Comparison of ENCODE assay signal across 2 cellular contexts in the genomic region with DNA sequence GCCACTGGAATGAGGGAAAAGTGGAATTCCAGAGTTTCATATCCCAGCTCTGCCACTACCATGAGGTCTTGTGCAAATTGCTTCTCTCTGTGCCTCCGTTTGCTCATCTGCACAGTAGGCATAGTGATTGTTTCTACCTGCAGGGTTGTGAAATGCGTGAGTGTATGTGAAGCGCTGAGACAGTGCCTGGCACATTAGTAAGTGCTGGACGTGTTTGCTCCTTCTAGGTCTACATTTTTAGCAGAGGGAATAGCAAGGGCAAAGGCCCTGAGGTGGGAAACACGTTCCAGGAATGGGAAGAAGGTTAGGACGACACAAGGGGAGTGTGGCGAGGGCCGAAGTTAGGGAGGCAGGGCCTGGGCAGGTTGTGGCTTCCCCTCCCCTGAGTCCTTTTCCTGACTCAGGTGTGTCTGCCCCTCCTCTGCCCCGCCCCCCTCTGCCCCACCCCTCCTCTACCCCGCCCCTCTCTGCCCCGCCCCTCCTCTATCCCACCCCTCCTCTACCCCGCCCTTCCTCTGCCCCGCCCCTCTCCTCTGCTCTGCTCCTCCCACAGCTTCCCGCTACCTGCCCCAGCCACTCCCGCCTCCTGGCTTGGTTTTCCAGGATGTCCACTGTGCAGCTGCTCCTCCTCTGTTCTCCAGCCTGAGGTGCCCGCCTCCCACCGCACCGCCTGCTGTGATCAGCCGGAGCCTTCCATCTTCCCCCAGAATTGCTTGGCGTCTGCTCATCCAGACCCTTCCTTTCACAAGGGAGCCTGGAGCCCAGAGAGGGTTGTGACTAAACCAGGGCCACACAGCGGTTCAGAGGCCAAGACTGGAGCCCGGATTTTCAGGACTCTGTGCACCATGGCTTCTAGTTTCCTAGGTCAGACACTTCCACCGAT.
A peak's percentile ranks its signal among the peaks of the same experiment; 100 is the strongest.
TF ChIP-seq lines count a peak whose summit lies in the region.

No MANE protein-coding gene starts in this region.

TF ChIP-seq in HCT116, 20 proteins besides CTCF, POLR2A, EP300 and RAD21:
- TF ChIP-seq POLR2AphosphoS5 (IDR thresholded peaks at IDR 0.05; ENCODE audit: low read depth, low read length) (peak; percentile 60; the same call in 1 of the 2 replicates), YY1 (IDR thresholded peaks at IDR 0.05; ENCODE audit: extremely low read depth, insufficient replicate concordance, low read depth, low read length) (no peak), SP1 (IDR thresholded peaks at IDR 0.05; ENCODE audit: low read depth) (peak; percentile 40; the same call in 1 of the 2 replicates)
TF ChIP-seq in HCT116: peak in this region for 2.

TF ChIP-seq in H1, 55 proteins besides CTCF, POLR2A, EP300 and RAD21:
- TF ChIP-seq CBX5 (IDR thresholded peaks at IDR 0.05; ENCODE audit: low read depth, low read length) = no peak
- no peak for TF ChIP-seq CHD1 (IDR thresholded peaks at IDR 0.05; ENCODE audit: low read depth, low read length)
- TF ChIP-seq TEAD4 (IDR thresholded peaks at IDR 0.05; ENCODE audit: low read depth, low read length) = no peak
- no peak for TF ChIP-seq PHF8 (conservative IDR thresholded peaks at IDR 0.05; ENCODE audit: low read depth, low read length)
- no peak for TF ChIP-seq JUND (IDR thresholded peaks at IDR 0.05; ENCODE audit: low read length)
- TF ChIP-seq YY1 (IDR thresholded peaks at IDR 0.05; ENCODE audit: low read depth, low read length) = no peak
- TF ChIP-seq NRF1 (IDR thresholded peaks at IDR 0.05; ENCODE audit: low read depth, low read length) = no peak
- TF ChIP-seq KDM1A (IDR thresholded peaks at IDR 0.05; ENCODE audit: borderline replicate concordance, low read length) = peak; percentile 89
- TF ChIP-seq, protein P1, sequence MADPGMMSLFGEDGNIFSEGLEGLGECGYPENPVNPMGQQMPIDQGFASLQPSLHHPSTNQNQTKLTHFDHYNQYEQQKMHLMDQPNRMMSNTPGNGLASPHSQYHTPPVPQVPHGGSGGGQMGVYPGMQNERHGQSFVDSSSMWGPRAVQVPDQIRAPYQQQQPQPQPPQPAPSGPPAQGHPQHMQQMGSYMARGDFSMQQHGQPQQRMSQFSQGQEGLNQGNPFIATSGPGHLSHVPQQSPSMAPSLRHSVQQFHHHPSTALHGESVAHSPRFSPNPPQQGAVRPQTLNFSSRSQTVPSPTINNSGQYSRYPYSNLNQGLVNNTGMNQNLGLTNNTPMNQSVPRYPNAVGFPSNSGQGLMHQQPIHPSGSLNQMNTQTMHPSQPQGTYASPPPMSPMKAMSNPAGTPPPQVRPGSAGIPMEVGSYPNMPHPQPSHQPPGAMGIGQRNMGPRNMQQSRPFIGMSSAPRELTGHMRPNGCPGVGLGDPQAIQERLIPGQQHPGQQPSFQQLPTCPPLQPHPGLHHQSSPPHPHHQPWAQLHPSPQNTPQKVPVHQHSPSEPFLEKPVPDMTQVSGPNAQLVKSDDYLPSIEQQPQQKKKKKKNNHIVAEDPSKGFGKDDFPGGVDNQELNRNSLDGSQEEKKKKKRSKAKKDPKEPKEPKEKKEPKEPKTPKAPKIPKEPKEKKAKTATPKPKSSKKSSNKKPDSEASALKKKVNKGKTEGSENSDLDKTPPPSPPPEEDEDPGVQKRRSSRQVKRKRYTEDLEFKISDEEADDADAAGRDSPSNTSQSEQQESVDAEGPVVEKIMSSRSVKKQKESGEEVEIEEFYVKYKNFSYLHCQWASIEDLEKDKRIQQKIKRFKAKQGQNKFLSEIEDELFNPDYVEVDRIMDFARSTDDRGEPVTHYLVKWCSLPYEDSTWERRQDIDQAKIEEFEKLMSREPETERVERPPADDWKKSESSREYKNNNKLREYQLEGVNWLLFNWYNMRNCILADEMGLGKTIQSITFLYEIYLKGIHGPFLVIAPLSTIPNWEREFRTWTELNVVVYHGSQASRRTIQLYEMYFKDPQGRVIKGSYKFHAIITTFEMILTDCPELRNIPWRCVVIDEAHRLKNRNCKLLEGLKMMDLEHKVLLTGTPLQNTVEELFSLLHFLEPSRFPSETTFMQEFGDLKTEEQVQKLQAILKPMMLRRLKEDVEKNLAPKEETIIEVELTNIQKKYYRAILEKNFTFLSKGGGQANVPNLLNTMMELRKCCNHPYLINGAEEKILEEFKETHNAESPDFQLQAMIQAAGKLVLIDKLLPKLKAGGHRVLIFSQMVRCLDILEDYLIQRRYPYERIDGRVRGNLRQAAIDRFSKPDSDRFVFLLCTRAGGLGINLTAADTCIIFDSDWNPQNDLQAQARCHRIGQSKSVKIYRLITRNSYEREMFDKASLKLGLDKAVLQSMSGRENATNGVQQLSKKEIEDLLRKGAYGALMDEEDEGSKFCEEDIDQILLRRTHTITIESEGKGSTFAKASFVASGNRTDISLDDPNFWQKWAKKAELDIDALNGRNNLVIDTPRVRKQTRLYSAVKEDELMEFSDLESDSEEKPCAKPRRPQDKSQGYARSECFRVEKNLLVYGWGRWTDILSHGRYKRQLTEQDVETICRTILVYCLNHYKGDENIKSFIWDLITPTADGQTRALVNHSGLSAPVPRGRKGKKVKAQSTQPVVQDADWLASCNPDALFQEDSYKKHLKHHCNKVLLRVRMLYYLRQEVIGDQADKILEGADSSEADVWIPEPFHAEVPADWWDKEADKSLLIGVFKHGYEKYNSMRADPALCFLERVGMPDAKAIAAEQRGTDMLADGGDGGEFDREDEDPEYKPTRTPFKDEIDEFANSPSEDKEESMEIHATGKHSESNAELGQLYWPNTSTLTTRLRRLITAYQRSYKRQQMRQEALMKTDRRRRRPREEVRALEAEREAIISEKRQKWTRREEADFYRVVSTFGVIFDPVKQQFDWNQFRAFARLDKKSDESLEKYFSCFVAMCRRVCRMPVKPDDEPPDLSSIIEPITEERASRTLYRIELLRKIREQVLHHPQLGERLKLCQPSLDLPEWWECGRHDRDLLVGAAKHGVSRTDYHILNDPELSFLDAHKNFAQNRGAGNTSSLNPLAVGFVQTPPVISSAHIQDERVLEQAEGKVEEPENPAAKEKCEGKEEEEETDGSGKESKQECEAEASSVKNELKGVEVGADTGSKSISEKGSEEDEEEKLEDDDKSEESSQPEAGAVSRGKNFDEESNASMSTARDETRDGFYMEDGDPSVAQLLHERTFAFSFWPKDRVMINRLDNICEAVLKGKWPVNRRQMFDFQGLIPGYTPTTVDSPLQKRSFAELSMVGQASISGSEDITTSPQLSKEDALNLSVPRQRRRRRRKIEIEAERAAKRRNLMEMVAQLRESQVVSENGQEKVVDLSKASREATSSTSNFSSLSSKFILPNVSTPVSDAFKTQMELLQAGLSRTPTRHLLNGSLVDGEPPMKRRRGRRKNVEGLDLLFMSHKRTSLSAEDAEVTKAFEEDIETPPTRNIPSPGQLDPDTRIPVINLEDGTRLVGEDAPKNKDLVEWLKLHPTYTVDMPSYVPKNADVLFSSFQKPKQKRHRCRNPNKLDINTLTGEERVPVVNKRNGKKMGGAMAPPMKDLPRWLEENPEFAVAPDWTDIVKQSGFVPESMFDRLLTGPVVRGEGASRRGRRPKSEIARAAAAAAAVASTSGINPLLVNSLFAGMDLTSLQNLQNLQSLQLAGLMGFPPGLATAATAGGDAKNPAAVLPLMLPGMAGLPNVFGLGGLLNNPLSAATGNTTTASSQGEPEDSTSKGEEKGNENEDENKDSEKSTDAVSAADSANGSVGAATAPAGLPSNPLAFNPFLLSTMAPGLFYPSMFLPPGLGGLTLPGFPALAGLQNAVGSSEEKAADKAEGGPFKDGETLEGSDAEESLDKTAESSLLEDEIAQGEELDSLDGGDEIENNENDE (IDR thresholded peaks at IDR 0.05; ENCODE audit: insufficient replicate concordance, low read length) = no peak
- TF ChIP-seq NANOG (IDR thresholded peaks at IDR 0.05; ENCODE audit: insufficient read depth, low read depth, low read length, poor library complexity, severe bottlenecking) = no peak
- TF ChIP-seq CTBP2 (IDR thresholded peaks at IDR 0.05; ENCODE audit: borderline replicate concordance, insufficient read depth, insufficient read length, low read length) = no peak
- no peak; the same call in 1 of the 2 replicates for TF ChIP-seq POLR2AphosphoS5 (IDR thresholded peaks at IDR 0.05; ENCODE audit: low read depth, low read length)
- no peak for TF ChIP-seq TCF12 (IDR thresholded peaks at IDR 0.05; ENCODE audit: low read depth, low read length)
- TF ChIP-seq ZNF274 (IDR thresholded peaks at IDR 0.05; ENCODE audit: borderline replicate concordance, extremely low read depth, low read length) = no peak
- 0 out of 2 replicates have a peak, but pooled peaks have one; percentile 39 for TF ChIP-seq TAF1 (IDR thresholded peaks at IDR 0.05; ENCODE audit: low read depth, low read length)
- TF ChIP-seq ASH2L (IDR thresholded peaks at IDR 0.05; ENCODE audit: low read length) = peak; percentile 30
- no peak for TF ChIP-seq FOSL1 (IDR thresholded peaks at IDR 0.05; ENCODE audit: insufficient read depth, low read depth, low read length)
- TF ChIP-seq TBP (IDR thresholded peaks at IDR 0.05; ENCODE audit: low read depth, low read length) = no peak
- TF ChIP-seq TAF7 (optimal IDR thresholded peaks at IDR 0.05; ENCODE audit: borderline replicate concordance, low read depth, low read length) = no peak
- TF ChIP-seq KDM5A (IDR thresholded peaks at IDR 0.05; ENCODE audit: low read length) = no peak
